2 cellular contexts compared by ENCODE assay signal in the genomic region with DNA sequence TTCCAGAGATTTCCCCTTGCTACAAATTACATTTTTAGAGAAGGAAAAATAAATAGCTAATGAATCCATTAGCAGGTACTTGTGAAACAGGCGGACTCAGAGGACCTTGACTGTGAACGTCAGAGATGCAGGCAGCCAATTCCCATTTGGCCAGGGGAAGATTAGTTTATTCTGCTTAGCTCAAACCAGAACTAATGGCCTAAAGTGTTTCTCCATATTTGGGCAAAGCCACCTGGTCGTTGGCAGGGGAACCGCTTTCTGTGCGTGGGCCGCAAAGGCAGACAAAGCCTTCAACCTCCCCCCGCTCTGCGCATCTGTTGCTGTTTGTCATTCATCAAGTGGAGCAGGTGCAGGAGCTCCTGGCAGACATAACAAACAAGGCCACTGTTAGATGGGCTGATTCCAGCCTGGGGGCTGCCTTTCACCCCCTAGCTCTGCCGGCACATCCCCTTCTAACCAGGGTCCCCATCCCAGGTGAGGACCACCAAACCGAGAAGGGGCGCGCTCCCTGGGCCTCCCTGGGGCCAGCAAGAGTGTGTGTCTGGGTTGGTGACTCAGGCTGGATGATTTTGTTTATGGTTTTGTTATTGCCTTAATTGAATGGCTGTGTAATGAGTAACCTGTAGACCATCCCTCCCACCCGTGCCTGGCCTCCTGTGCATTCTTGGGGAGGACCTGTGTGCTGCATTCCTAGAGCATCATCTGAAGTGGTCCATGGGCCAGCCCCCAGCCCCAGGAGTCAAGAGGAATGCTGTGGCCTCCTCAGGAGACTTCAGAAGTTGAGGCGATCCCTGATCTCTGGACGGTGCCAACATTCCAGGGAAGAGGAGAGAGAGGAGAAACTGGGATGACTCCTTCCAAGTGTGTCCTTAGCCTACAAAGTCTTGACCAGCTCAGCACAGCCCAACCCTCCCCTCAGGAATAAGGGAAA.
TF ChIP-seq lines count a peak whose summit lies in the region.

No MANE protein-coding gene starts in this region.

TF ChIP-seq in HCT116, 20 proteins besides CTCF, POLR2A, EP300 and RAD21:
- TF ChIP-seq JUND (IDR thresholded peaks at IDR 0.05) = peak; percentile 54; the same call in 1 of the 2 replicates
- TF ChIP-seq, protein P1, sequence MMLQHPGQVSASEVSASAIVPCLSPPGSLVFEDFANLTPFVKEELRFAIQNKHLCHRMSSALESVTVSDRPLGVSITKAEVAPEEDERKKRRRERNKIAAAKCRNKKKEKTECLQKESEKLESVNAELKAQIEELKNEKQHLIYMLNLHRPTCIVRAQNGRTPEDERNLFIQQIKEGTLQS (IDR thresholded peaks at IDR 0.05) = no peak
- peak; percentile 46; the same call in 1 of the 2 replicates for TF ChIP-seq SP1 (IDR thresholded peaks at IDR 0.05; ENCODE audit: low read depth)
- 0 out of 2 replicates have a peak, but pooled peaks have one; percentile 26 for TF ChIP-seq SRF (IDR thresholded peaks at IDR 0.05; ENCODE audit: low read depth)
- peak; percentile 67 for TF ChIP-seq FOSL1 (IDR thresholded peaks at IDR 0.05; ENCODE audit: low read depth)

TF ChIP-seq in GM12878, 131 proteins besides CTCF, POLR2A, EP300 and RAD21 (continues in another document):
- TF ChIP-seq CBX5 (IDR thresholded peaks at IDR 0.05; ENCODE audit: low read depth) (no peak), RUNX3 (IDR thresholded peaks at IDR 0.05; ENCODE audit: low read length) (0 out of 2 replicates have a peak, but pooled peaks have one; percentile 19), NFIC (IDR thresholded peaks at IDR 0.05; ENCODE audit: low read depth, low read length) (peak; percentile 51), TCF12 (IDR thresholded peaks at IDR 0.05; ENCODE audit: low read depth, low read length) (peak; percentile 97), FOXK2 (IDR thresholded peaks at IDR 0.05) (no peak), FOXM1 (IDR thresholded peaks at IDR 0.05; ENCODE audit: low read depth, low read length) (peak; percentile 56; the same call in 1 of the 2 replicates), MYC (IDR thresholded peaks at IDR 0.05; ENCODE audit: insufficient read depth, insufficient read length, insufficient replicate concordance, low read length, severe bottlenecking) (no peak), HCFC1 (IDR thresholded peaks at IDR 0.05; ENCODE audit: low read length) (no peak), TCF3 (IDR thresholded peaks at IDR 0.05; ENCODE audit: borderline replicate concordance, insufficient read depth, low read depth, low read length) (peak; percentile 86), CHD2 (IDR thresholded peaks at IDR 0.05; ENCODE audit: borderline replicate concordance, low read depth, low read length) (peak; percentile 56; the same call in 1 of the 2 replicates), MEF2B (IDR thresholded peaks at IDR 0.05; ENCODE audit: partially characterized antibody, poor library complexity, severe bottlenecking) (peak; percentile 40), POLR2AphosphoS2 (IDR thresholded peaks at IDR 0.05; ENCODE audit: low read depth, low read length) (no peak), RBBP5 (conservative IDR thresholded peaks at IDR 0.05) (no peak), EZH2 (IDR thresholded peaks at IDR 0.05; ENCODE audit: borderline replicate concordance, control insufficient read depth, low read depth, low read length) (no peak), STAT3 (IDR thresholded peaks at IDR 0.05; ENCODE audit: low read depth, low read length) (no peak), MTA3 (IDR thresholded peaks at IDR 0.05; ENCODE audit: borderline replicate concordance, low read length) (no peak), TBL1XR1 (IDR thresholded peaks at IDR 0.05; ENCODE audit: low read depth, low read length) (no peak), IRF4 (IDR thresholded peaks at IDR 0.05; ENCODE audit: low read depth, low read length) (no peak), LARP7 (IDR thresholded peaks at IDR 0.05) (no peak), CHD4 (IDR thresholded peaks at IDR 0.05) (no peak), ZNF207 (IDR thresholded peaks at IDR 0.05; ENCODE audit: borderline replicate concordance) (no peak), SMAD5 (IDR thresholded peaks at IDR 0.05; ENCODE audit: low read depth) (peak; percentile 55; the same call in 1 of the 2 replicates), GATAD2B (conservative IDR thresholded peaks at IDR 0.05; ENCODE audit: low read depth) (no peak), BACH1 (IDR thresholded peaks at IDR 0.05; ENCODE audit: borderline replicate concordance) (no peak), ESRRA (IDR thresholded peaks at IDR 0.05; ENCODE audit: low read length) (no peak), SPI1 (IDR thresholded peaks at IDR 0.05; ENCODE audit: borderline replicate concordance, insufficient read depth, low read depth, low read length) (no peak), KDM1A (IDR thresholded peaks at IDR 0.05; ENCODE audit: borderline replicate concordance) (no peak)
- TF ChIP-seq, protein P2, sequence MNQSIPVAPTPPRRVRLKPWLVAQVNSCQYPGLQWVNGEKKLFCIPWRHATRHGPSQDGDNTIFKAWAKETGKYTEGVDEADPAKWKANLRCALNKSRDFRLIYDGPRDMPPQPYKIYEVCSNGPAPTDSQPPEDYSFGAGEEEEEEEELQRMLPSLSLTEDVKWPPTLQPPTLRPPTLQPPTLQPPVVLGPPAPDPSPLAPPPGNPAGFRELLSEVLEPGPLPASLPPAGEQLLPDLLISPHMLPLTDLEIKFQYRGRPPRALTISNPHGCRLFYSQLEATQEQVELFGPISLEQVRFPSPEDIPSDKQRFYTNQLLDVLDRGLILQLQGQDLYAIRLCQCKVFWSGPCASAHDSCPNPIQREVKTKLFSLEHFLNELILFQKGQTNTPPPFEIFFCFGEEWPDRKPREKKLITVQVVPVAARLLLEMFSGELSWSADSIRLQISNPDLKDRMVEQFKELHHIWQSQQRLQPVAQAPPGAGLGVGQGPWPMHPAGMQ (IDR thresholded peaks at IDR 0.05; ENCODE audit: borderline replicate concordance) = no peak
- TF ChIP-seq, protein P3, sequence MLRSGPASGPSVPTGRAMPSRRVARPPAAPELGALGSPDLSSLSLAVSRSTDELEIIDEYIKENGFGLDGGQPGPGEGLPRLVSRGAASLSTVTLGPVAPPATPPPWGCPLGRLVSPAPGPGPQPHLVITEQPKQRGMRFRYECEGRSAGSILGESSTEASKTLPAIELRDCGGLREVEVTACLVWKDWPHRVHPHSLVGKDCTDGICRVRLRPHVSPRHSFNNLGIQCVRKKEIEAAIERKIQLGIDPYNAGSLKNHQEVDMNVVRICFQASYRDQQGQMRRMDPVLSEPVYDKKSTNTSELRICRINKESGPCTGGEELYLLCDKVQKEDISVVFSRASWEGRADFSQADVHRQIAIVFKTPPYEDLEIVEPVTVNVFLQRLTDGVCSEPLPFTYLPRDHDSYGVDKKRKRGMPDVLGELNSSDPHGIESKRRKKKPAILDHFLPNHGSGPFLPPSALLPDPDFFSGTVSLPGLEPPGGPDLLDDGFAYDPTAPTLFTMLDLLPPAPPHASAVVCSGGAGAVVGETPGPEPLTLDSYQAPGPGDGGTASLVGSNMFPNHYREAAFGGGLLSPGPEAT (IDR thresholded peaks at IDR 0.05; ENCODE audit: low read depth) = peak; percentile 21; the same call in 1 of the 2 replicates
- TF ChIP-seq, protein P4, sequence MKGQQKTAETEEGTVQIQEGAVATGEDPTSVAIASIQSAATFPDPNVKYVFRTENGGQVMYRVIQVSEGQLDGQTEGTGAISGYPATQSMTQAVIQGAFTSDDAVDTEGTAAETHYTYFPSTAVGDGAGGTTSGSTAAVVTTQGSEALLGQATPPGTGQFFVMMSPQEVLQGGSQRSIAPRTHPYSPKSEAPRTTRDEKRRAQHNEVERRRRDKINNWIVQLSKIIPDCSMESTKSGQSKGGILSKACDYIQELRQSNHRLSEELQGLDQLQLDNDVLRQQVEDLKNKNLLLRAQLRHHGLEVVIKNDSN (IDR thresholded peaks at IDR 0.05; ENCODE audit: borderline replicate concordance, extremely low read length, insufficient read depth, low read depth, low read length) = no peak
- TF ChIP-seq, protein P5, sequence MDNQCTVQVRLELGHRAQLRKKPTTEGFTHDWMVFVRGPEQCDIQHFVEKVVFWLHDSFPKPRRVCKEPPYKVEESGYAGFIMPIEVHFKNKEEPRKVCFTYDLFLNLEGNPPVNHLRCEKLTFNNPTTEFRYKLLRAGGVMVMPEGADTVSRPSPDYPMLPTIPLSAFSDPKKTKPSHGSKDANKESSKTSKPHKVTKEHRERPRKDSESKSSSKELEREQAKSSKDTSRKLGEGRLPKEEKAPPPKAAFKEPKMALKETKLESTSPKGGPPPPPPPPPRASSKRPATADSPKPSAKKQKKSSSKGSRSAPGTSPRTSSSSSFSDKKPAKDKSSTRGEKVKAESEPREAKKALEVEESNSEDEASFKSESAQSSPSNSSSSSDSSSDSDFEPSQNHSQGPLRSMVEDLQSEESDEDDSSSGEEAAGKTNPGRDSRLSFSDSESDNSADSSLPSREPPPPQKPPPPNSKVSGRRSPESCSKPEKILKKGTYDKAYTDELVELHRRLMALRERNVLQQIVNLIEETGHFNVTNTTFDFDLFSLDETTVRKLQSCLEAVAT (IDR thresholded peaks at IDR 0.05) = no peak
- TF ChIP-seq, protein P6, sequence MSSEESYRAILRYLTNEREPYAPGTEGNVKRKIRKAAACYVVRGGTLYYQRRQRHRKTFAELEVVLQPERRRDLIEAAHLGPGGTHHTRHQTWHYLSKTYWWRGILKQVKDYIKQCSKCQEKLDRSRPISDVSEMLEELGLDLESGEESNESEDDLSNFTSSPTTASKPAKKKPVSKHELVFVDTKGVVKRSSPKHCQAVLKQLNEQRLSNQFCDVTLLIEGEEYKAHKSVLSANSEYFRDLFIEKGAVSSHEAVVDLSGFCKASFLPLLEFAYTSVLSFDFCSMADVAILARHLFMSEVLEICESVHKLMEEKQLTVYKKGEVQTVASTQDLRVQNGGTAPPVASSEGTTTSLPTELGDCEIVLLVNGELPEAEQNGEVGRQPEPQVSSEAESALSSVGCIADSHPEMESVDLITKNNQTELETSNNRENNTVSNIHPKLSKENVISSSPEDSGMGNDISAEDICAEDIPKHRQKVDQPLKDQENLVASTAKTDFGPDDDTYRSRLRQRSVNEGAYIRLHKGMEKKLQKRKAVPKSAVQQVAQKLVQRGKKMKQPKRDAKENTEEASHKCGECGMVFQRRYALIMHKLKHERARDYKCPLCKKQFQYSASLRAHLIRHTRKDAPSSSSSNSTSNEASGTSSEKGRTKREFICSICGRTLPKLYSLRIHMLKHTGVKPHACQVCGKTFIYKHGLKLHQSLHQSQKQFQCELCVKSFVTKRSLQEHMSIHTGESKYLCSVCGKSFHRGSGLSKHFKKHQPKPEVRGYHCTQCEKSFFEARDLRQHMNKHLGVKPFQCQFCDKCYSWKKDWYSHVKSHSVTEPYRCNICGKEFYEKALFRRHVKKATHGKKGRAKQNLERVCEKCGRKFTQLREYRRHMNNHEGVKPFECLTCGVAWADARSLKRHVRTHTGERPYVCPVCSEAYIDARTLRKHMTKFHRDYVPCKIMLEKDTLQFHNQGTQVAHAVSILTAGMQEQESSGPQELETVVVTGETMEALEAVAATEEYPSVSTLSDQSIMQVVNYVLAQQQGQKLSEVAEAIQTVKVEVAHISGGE (CRISPR knock-in tag; IDR thresholded peaks at IDR 0.05) = no peak
- TF ChIP-seq, protein P7, sequence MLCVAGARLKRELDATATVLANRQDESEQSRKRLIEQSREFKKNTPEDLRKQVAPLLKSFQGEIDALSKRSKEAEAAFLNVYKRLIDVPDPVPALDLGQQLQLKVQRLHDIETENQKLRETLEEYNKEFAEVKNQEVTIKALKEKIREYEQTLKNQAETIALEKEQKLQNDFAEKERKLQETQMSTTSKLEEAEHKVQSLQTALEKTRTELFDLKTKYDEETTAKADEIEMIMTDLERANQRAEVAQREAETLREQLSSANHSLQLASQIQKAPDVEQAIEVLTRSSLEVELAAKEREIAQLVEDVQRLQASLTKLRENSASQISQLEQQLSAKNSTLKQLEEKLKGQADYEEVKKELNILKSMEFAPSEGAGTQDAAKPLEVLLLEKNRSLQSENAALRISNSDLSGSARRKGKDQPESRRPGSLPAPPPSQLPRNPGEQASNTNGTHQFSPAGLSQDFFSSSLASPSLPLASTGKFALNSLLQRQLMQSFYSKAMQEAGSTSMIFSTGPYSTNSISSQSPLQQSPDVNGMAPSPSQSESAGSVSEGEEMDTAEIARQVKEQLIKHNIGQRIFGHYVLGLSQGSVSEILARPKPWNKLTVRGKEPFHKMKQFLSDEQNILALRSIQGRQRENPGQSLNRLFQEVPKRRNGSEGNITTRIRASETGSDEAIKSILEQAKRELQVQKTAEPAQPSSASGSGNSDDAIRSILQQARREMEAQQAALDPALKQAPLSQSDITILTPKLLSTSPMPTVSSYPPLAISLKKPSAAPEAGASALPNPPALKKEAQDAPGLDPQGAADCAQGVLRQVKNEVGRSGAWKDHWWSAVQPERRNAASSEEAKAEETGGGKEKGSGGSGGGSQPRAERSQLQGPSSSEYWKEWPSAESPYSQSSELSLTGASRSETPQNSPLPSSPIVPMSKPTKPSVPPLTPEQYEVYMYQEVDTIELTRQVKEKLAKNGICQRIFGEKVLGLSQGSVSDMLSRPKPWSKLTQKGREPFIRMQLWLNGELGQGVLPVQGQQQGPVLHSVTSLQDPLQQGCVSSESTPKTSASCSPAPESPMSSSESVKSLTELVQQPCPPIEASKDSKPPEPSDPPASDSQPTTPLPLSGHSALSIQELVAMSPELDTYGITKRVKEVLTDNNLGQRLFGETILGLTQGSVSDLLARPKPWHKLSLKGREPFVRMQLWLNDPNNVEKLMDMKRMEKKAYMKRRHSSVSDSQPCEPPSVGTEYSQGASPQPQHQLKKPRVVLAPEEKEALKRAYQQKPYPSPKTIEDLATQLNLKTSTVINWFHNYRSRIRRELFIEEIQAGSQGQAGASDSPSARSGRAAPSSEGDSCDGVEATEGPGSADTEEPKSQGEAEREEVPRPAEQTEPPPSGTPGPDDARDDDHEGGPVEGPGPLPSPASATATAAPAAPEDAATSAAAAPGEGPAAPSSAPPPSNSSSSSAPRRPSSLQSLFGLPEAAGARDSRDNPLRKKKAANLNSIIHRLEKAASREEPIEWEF (IDR thresholded peaks at IDR 0.05; ENCODE audit: insufficient replicate concordance, low read depth, low read length) = no peak
- TF ChIP-seq, protein P8, sequence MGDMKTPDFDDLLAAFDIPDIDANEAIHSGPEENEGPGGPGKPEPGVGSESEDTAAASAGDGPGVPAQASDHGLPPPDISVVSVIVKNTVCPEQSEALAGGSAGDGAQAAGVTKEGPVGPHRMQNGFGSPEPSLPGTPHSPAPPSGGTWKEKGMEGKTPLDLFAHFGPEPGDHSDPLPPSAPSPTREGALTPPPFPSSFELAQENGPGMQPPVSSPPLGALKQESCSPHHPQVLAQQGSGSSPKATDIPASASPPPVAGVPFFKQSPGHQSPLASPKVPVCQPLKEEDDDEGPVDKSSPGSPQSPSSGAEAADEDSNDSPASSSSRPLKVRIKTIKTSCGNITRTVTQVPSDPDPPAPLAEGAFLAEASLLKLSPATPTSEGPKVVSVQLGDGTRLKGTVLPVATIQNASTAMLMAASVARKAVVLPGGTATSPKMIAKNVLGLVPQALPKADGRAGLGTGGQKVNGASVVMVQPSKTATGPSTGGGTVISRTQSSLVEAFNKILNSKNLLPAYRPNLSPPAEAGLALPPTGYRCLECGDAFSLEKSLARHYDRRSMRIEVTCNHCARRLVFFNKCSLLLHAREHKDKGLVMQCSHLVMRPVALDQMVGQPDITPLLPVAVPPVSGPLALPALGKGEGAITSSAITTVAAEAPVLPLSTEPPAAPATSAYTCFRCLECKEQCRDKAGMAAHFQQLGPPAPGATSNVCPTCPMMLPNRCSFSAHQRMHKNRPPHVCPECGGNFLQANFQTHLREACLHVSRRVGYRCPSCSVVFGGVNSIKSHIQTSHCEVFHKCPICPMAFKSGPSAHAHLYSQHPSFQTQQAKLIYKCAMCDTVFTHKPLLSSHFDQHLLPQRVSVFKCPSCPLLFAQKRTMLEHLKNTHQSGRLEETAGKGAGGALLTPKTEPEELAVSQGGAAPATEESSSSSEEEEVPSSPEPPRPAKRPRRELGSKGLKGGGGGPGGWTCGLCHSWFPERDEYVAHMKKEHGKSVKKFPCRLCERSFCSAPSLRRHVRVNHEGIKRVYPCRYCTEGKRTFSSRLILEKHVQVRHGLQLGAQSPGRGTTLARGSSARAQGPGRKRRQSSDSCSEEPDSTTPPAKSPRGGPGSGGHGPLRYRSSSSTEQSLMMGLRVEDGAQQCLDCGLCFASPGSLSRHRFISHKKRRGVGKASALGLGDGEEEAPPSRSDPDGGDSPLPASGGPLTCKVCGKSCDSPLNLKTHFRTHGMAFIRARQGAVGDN (IDR thresholded peaks at IDR 0.05) = no peak
